ENCODE assay signal across 16 cellular contexts in the genomic region with DNA sequence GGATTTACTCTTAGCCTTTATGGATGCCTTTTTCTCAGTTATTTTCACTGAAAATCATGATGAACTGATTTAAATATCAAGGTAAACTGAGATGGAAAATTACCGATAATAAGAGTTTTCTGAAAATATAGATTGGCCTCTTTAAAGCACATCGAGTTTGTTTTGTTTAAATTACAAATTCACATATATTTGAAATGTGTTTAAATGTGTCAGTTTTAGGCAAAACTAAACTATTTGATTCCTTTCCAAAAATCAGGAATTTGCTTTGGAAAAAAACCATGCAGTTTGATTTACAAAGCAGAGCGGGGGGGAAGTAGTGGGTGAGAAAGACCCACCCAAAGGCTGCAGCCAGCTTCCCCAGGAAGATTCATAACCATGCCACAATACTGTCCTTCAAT. TPM values are rescaled to one million over a fixed set of nuclear protein-coding genes. Genes with fewer than 3 reads are reported as not detected.
A peak's percentile ranks its signal among the peaks of the same experiment; 100 is the strongest.
DNase-seq lines count a peak whose midpoint lies in the region; ATAC-seq and TF ChIP-seq lines count a peak whose summit lies in the region.
"Had no signal": no experiment of that assay in that cellular context is flagged by ENCODE, and none has a peak within 500 bp of the region (broad histone marks: within the 10 kb centered on the region; RNA-seq: fewer than 3 reads in every experiment).

No MANE protein-coding gene starts in this region.

- H2AFZ ChIP-seq in PC-3 (ENCODE audit: low read length), result no peak overlapping the region

- no peaks in the 10 kb centered on the region for H3K79me2 ChIP-seq in PC-3 (ENCODE audit: low read length)

- peaks cover 17 to 59% (median 34%) of the 10 kb centered on the region in 10 experiments for H3K4me1 ChIP-seq in BLaER1 treated with 17β-estradiol and CSF1 and Interleukin-3, amounts not matched to agents 10 nM and 100 nM
- H3K4me1 ChIP-seq in PC-3 (ENCODE audit: insufficient read depth, low read length) (peaks cover 33% of the 10 kb centered on the region), left lung (peaks cover 24 to 65% of the 10 kb centered on the region in 2 donors)

- peak overlapping the region; percentile 82 for H3K27ac Mint-ChIP-seq in osteocyte (ENCODE audit: unreplicated experiment)
- H3K27ac Mint-ChIP-seq: activated CD8-positive, alpha-beta T cell treated with anti-CD3 and anti-CD28 coated beads, Interleukin-2, amount 10 ng/mL, durations not matched to agents 7 days and 5 days; CD8-positive, alpha-beta T cell had no signal

- H3K27ac ChIP-seq in BLaER1 treated with 17β-estradiol and CSF1 and Interleukin-3, amounts not matched to agents 10 nM and 100 nM, result peak overlapping the region; percentile 64 to 85 (median 78); a peak in 20 of 22 replicates
- H3K27ac ChIP-seq in PC-3 (ENCODE audit: low read length) (no peak overlapping the region), left lung (peak overlapping the region; percentile 78 to 92)
- H3K27ac ChIP-seq: uterus had no signal

- POLR2A ChIA-PET in PC-3 (lab: Charles Lee; ENCODE audit: unreplicated experiment), result no interaction called here

- peak overlapping the region in 9 of 11 experiments; percentile 47 to 73 (median 61); a peak in 12 of 22 replicates for H3K9ac ChIP-seq in BLaER1 treated with 17β-estradiol and CSF1 and Interleukin-3, amounts not matched to agents 10 nM and 100 nM
- no peak overlapping the region for H3K9ac ChIP-seq in PC-3 (ENCODE audit: low read length)

- H3K4me1 Mint-ChIP-seq in osteocyte (ENCODE audit: unreplicated experiment), result peaks cover 38% of the 10 kb centered on the region

- H3K4me3 ChIP-seq in BLaER1 treated with 17β-estradiol and CSF1 and Interleukin-3, amounts not matched to agents 10 nM and 100 nM, result peak overlapping the region in 1 of 10 experiments; percentile 18; a peak in 1 of 20 replicates
- H3K4me3 ChIP-seq in PC-3 (ENCODE audit: low read length) (no peak overlapping the region), left lung (no peak overlapping the region)
- H3K4me3 ChIP-seq: pancreas, uterus had no signal

- H4K20me1 ChIP-seq in BLaER1 treated with 17β-estradiol and CSF1 and Interleukin-3, amounts not matched to agents 10 nM and 100 nM, result no peaks in the 10 kb centered on the region
- H4K20me1 ChIP-seq in PC-3 (ENCODE audit: low read length), result no peaks in the 10 kb centered on the region

- BruUV-seq in PC-3 (replicated peaks; lab: Mats Ljungman, UMichigan), result no TSS peak

- intact Hi-C loops in PC-3 (cut with micrococcal nuclease), result no loop called here
- intact Hi-C loops in left lung (cut with DNase I), result no loop called here

- CTCF ChIA-PET in PC-3 (lab: Charles Lee), result no interaction called here

- no peaks in the 10 kb centered on the region for H3K9me2 ChIP-seq in PC-3 (replicated peaks; ENCODE audit: low read length)

- ATAC-seq in PC-3, result no peak
- ATAC-seq in left lung, result no peak

- peak overlapping the region; percentile 61 to 88 (median 79); a peak in 20 of 22 replicates for H3K4me2 ChIP-seq in BLaER1 treated with 17β-estradiol and CSF1 and Interleukin-3, amounts not matched to agents 10 nM and 100 nM
- peak overlapping the region; percentile 1; the same call in 1 of the 2 replicates for H3K4me2 ChIP-seq in PC-3 (ENCODE audit: low read length)

- peaks cover 10% of the 10 kb centered on the region for H3F3A ChIP-seq in PC-3 (ENCODE audit: low read length, unreplicated experiment)

- H3K27me3 ChIP-seq in BLaER1 treated with 17β-estradiol and CSF1 and Interleukin-3, amounts not matched to agents 10 nM and 100 nM, result no peaks in the 10 kb centered on the region
- H3K27me3 ChIP-seq in PC-3 (ENCODE audit: low read length) (no peaks in the 10 kb centered on the region), left lung (no peaks in the 10 kb centered on the region)
- H3K27me3 ChIP-seq: pancreas, uterus had no signal

- DNase-seq in PC-3 (no peak), left lung (no peak), osteocyte (ENCODE audit: extremely low spot score, unreplicated experiment) (no peak), dedifferentiated amniotic fluid mesenchymal stem cell (ENCODE audit: extremely low spot score) (no peak), kidney glomerular epithelial cell (lab: John Stamatoyannopoulos, UW) (no peak), Kasumi-1 (lab: John Stamatoyannopoulos, UW) (no peak), SIG-M5 (lab: John Stamatoyannopoulos, UW) (no peak)
- DNase-seq: activated CD8-positive, alpha-beta T cell treated with anti-CD3 and anti-CD28 coated beads, Interleukin-2, amount 10 ng/mL, durations not matched to agents 7 days and 5 days; activated naive CD4-positive, alpha-beta T cell treated with anti-CD3 and anti-CD28 coated beads, Interleukin-2, amount 10 ng/mL, durations not matched to agents 7 days and 5 days; activated T-cell treated with anti-CD3 and anti-CD28 coated beads, Interleukin-2, amount 50 U/mL, for 48 hours; CD8-positive, alpha-beta T cell; left ventricle myocardium superior; pancreas; stimulated activated CD4-positive, alpha-beta T cell treated with anti-CD3 and anti-CD28 coated beads, Interleukin-2, amount 100 ng/mL, for 48 hours; uterus had no signal

- no peaks in the 10 kb centered on the region for H3K36me3 ChIP-seq in BLaER1 treated with 17β-estradiol and CSF1 and Interleukin-3, amounts not matched to agents 10 nM and 100 nM
- H3K36me3 ChIP-seq in PC-3 (ENCODE audit: low read depth, low read length), result no peaks in the 10 kb centered on the region
- H3K36me3 ChIP-seq in left lung, result no peaks in the 10 kb centered on the region
- H3K36me3 ChIP-seq: pancreas, uterus had no signal

- H3K9me3 ChIP-seq in BLaER1 treated with 17β-estradiol and CSF1 and Interleukin-3, amounts not matched to agents 10 nM and 100 nM (replicated peaks in 1 of 11), result peaks cover 11 to 13% (median 12%) of the 10 kb centered on the region in 11 experiments; a peak in 21 of 22 replicates
- no peaks in the 10 kb centered on the region for H3K9me3 ChIP-seq in PC-3 (ENCODE audit: low read length)
- no peaks in the 10 kb centered on the region for H3K9me3 ChIP-seq in left lung
- H3K9me3 ChIP-seq: pancreas, uterus had no signal

- H3K4me3 Mint-ChIP-seq in osteocyte (ENCODE audit: unreplicated experiment), result no peak overlapping the region
- H3K4me3 Mint-ChIP-seq: activated CD8-positive, alpha-beta T cell treated with anti-CD3 and anti-CD28 coated beads, Interleukin-2, amount 10 ng/mL, durations not matched to agents 7 days and 5 days; activated naive CD4-positive, alpha-beta T cell treated with anti-CD3 and anti-CD28 coated beads, Interleukin-2, amount 10 ng/mL, durations not matched to agents 7 days and 5 days; CD8-positive, alpha-beta T cell had no signal

- no peak for TF ChIP-seq CTCF in PC-3 (conservative IDR thresholded peaks at IDR 0.05; ENCODE audit: low read depth, low read length)
- no peak for TF ChIP-seq CTCF in left lung (IDR thresholded peaks at IDR 0.05)
- no peak for TF ChIP-seq CTCF in osteocyte (IDR thresholded peaks at IDR 0.05)

- H3K27me3 Mint-ChIP-seq in osteocyte (ENCODE audit: unreplicated experiment), result no peaks in the 10 kb centered on the region

- H3K36me3 Mint-ChIP-seq in osteocyte (ENCODE audit: unreplicated experiment), result no peaks in the 10 kb centered on the region

- H3K9me3 Mint-ChIP-seq in osteocyte (ENCODE audit: unreplicated experiment), result no peaks in the 10 kb centered on the region
- H3K9me3 Mint-ChIP-seq: CD8-positive, alpha-beta T cell had no signal

RNA-seq across cellular contexts. Expression of a gene that starts 52.0 kb away (rescaled TPM):
- 38.1 and 38.3 TPM in 2 replicates for total RNA-seq in PC-3 (2014; rRNA removed)
- 10 to 100 TPM; 77.5 to 79.3 TPM for total RNA-seq in left lung
- total RNA-seq in osteocyte, result 35.2 and 41.1 TPM in 2 replicates
